Comparison of ENCODE assay signal across 9 cellular contexts in the genomic region with DNA sequence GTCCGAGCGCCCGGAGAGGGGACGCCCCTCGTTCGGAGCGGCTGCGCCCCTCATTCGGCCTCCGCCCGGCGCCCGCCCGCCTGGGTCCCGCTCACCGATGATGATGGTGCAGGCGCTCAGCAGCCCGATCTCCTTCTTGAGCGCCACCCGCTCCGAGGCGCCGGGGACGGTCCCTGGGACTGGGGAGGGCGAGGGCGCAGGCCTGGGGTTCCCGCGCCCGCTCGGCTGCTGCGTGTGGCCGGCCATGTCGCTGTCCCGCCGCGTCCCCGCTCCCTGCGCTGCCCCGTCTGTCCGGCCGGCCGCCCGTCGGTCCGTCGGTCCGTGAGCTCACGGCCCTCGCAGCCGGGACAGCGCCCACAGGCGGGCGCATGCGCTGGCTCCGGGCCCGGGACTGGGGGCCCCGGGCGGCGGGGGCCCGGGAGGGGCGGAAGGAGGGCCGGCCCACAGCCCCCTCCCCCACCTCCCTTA. TPM values are rescaled to one million over a fixed set of nuclear protein-coding genes. Genes with fewer than 3 reads are reported as not detected.
DNase-seq lines count a peak whose midpoint lies in the region; ATAC-seq, FAIRE-seq and TF ChIP-seq lines count a peak whose summit lies in the region.
"Had no signal": no experiment of that assay in that cellular context is flagged by ENCODE, and none has a peak within 500 bp of the region (broad histone marks: within the 10 kb centered on the region; RNA-seq: fewer than 3 reads in every experiment).

A gene (minus strand): TSS at position 393 of the 468 bp plus-strand sequence. CDS start 147 bp downstream, at position 246.

- no peak within 1 kb of the TSS for H3K27ac Mint-ChIP-seq in brain
- H3K27ac Mint-ChIP-seq in stimulated activated naive CD8-positive, alpha-beta T cell treated with anti-CD3 and anti-CD28 coated beads, Interleukin-15, amount 100 ng/mL, for 72 hours = no peak within 1 kb of the TSS

- H3K4me2 ChIP-seq in HepG2 (ENCODE audit: low read depth, low read length) = peak within 1 kb of the TSS; percentile 65

- TF ChIP-seq EP300 in HepG2 (IDR thresholded peaks at IDR 0.05; ENCODE audit: low read depth in 2 of 2, low read length in 2 of 2) (no peak), HepG2 (CRISPR knock-in tag; IDR thresholded peaks at IDR 0.05; ENCODE audit: borderline replicate concordance) (no peak)

- H3K9ac ChIP-seq in HepG2 (ENCODE audit: insufficient read depth, low read depth, low read length) = no peak within 1 kb of the TSS

- no peaks in the 10 kb centered on the region for H4K20me1 ChIP-seq in HepG2 (ENCODE audit: insufficient read depth, low read length)

- DNase-seq in NOMO-1 treated with DMSO at 0.1 percent for 48 hours (lab: John Stamatoyannopoulos, UW; ENCODE audit: unreplicated experiment) (peak; percentile 11), NOMO-1 (lab: John Stamatoyannopoulos, UW; ENCODE audit: unreplicated experiment in 2 of 2) (no peak), HepG2 (ENCODE audit: low spot score) (no peak), NCI-H1417 (lab: John Stamatoyannopoulos, UW) (no peak), sciatic nerve (ENCODE audit: low spot score) (no peak)
- DNase-seq in stimulated activated naive CD8-positive, alpha-beta T cell treated with anti-CD3 and anti-CD28 coated beads, Interleukin-15, amount 100 ng/mL, for 72 hours = no peak
- DNase-seq: SHP77 had no signal

- H3K27ac ChIP-seq in HepG2 (ENCODE audit: extremely low read length, insufficient read depth, low read length) = no peak within 1 kb of the TSS

- in situ Hi-C loops in HepG2 (cut with HindIII; ENCODE audit: extremely low pct_ligation_motif_present, low pct_unique_long_range_greater_than_20kb) = no loop called here

- no TSS peak for BruUV-seq in HepG2 (replicated peaks; lab: Mats Ljungman, UMichigan)

- TF ChIP-seq POLR2A in HepG2 (IDR thresholded peaks at IDR 0.05; ENCODE audit: insufficient read depth in 1 of 2, low read depth in 2 of 2, low read length in 2 of 2) = no peak

- ATAC-seq in HepG2 (no peak), GM21526 (IDR thresholded peaks at IDR 0.05; ENCODE audit: low FRiP score, unreplicated experiment) (no peak), sciatic nerve (no peak)
- peak; percentile 29 for ATAC-seq in stimulated activated naive CD8-positive, alpha-beta T cell treated with anti-CD3 and anti-CD28 coated beads, Interleukin-15, amount 100 ng/mL, for 72 hours

- H3K79me2 ChIP-seq in HepG2 (ENCODE audit: insufficient read depth, low read length) = no peaks in the 10 kb centered on the region

- H3K4me3 ChIP-seq in HepG2 (replicated peaks in 1 of 3; ENCODE audit: insufficient read depth in 1 of 3, low read depth in 2 of 3, low read length in 3 of 3) = peak within 1 kb of the TSS in 1 of 3 experiments; percentile 44; a peak in 1 of 6 replicates

- H3K9me3 Mint-ChIP-seq in brain = peaks cover 25 to 39% (median 31%) of the 10 kb centered on the region in 5 experiments
- peaks cover 18% of the 10 kb centered on the region in 2 donors for H3K9me3 Mint-ChIP-seq in stimulated activated naive CD8-positive, alpha-beta T cell treated with anti-CD3 and anti-CD28 coated beads, Interleukin-15, amount 100 ng/mL, for 72 hours

- H3K36me3 ChIP-seq in HepG2 (replicated peaks in 1 of 2; ENCODE audit: control insufficient read depth in 1 of 2, insufficient read depth in 2 of 2, low read length in 2 of 2) = no peaks in the 10 kb centered on the region

- H3K4me3 Mint-ChIP-seq in brain = peak within 1 kb of the TSS; percentile 30 to 80 (median 69)
- peak within 1 kb of the TSS; percentile 71 to 81 for H3K4me3 Mint-ChIP-seq in stimulated activated naive CD8-positive, alpha-beta T cell treated with anti-CD3 and anti-CD28 coated beads, Interleukin-15, amount 100 ng/mL, for 72 hours

- peaks cover 87% of the 10 kb centered on the region for H3K27me3 Mint-ChIP-seq in brain
- H3K27me3 Mint-ChIP-seq in stimulated activated naive CD8-positive, alpha-beta T cell treated with anti-CD3 and anti-CD28 coated beads, Interleukin-15, amount 100 ng/mL, for 72 hours = peaks cover 78% of the 10 kb centered on the region

- H3K36me3 Mint-ChIP-seq in brain = peaks cover 12% of the 10 kb centered on the region

- CTCF ChIA-PET in HepG2 (lab: Yijun Ruan, JAX; ENCODE audit: low intra/inter-chr PET ratio, low total read pairs) = no interaction called here

- H2AFZ ChIP-seq in HepG2 (ENCODE audit: low read length) = no peak within 1 kb of the TSS

- H3K4me1 ChIP-seq in HepG2 (ENCODE audit: insufficient read depth, low read length) = peaks cover 54% of the 10 kb centered on the region

- TF ChIP-seq CTCF in brain (conservative IDR thresholded peaks at IDR 0.05) (no peak), HepG2 (CRISPR knock-in tag; IDR thresholded peaks at IDR 0.05) (no peak)

- 85% methylated on average over 41 of the region's 62 CpGs for WGBS in HepG2 (ENCODE audit: low lambda C conversion rate)

- H3K27me3 ChIP-seq in HepG2 (ENCODE audit: control insufficient read depth in 1 of 2, insufficient read depth in 2 of 2, low read length in 2 of 2) = peaks cover 8 to 14% of the 10 kb centered on the region in 2 experiments; a peak in 4 of 5 replicates

- peaks cover 5% of the 10 kb centered on the region for H3K4me1 Mint-ChIP-seq in brain
- peaks cover 10% of the 10 kb centered on the region for H3K4me1 Mint-ChIP-seq in stimulated activated naive CD8-positive, alpha-beta T cell treated with anti-CD3 and anti-CD28 coated beads, Interleukin-15, amount 100 ng/mL, for 72 hours

- POLR2A ChIA-PET in HepG2 (lab: Yijun Ruan, JAX) = no interaction called here

- no peak for FAIRE-seq in HepG2 (lab: Jason Lieb, UNC)

- H3K9me3 ChIP-seq in HepG2 (ENCODE audit: low read length) = peaks cover 20% of the 10 kb centered on the region

- no peak for TF ChIP-seq RAD21 in HepG2 (CRISPR knock-in tag; IDR thresholded peaks at IDR 0.05)

- intact Hi-C loops in HepG2 (cut with micrococcal nuclease; ENCODE audit: unreplicated experiment) = no loop called here
- intact Hi-C loops in sciatic nerve (cut with DNase I) = no loop called here

TF ChIP-seq in HepG2, 621 proteins besides CTCF, POLR2A, EP300 and RAD21:
- peak; percentile 13; the same call in 1 of the 2 replicates for TF ChIP-seq HOXA3 (CRISPR knock-in tag; IDR thresholded peaks at IDR 0.05)
- TF ChIP-seq, protein P1, sequence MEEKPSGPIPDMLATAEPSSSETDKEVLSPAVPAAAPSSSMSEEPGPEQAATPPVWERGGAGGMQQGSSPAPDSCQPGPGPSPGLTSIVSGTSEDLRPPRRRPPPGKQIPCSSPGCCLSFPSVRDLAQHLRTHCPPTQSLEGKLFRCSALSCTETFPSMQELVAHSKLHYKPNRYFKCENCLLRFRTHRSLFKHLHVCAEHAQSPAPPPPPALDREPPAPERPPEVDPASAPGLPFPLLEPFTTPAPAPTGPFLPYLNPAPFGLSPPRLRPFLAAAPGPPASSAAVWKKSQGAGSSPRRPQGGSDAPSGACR (CRISPR knock-in tag; IDR thresholded peaks at IDR 0.05) = no peak
TF ChIP-seq in HepG2: peak in this region for 1.

RNA-seq across cellular contexts. Expression of the gene that starts here (rescaled TPM):
- polyA plus RNA-seq in brain (ENCODE audit: insufficient read depth, low read depth, low replicate concordance) = 4.7 TPM
- total RNA-seq in HepG2 (2016; rRNA removed; fragmentation: Illumina TruSeq; extraction: Trizol) = 0.41 and 2.2 TPM in 2 replicates
- 2.6 and 2.7 TPM in 2 replicates for total RNA-seq in HepG2 (2016; cell fraction: cytosol; rRNA removed; fragmentation: Illumina TruSeq; extraction: Trizol; ENCODE audit: low read depth)
- total RNA-seq in HepG2 (2016; cell fraction: insoluble cytoplasmic fraction; rRNA removed; fragmentation: Illumina TruSeq; extraction: Trizol) = 0.51 and 1.7 TPM in 2 replicates
- 1.5 and 1.7 TPM in 2 replicates for total RNA-seq in HepG2 (2016; cell fraction: membrane; rRNA removed; fragmentation: Illumina TruSeq; extraction: Trizol)
- total RNA-seq in HepG2 (2016; cell fraction: nucleus; rRNA removed; fragmentation: Illumina TruSeq; extraction: Trizol) = 1.7 and 2.4 TPM in 2 replicates
- polyA plus RNA-seq in HepG2 (2011; rRNA removed) = 1.1 TPM in 2 replicates
- 0.85 and 1.0 TPM in 2 replicates for polyA plus RNA-seq in HepG2 (2011; cell fraction: cytosol; rRNA removed)
- polyA plus RNA-seq in HepG2 (2011; cell fraction: nucleus; rRNA removed) = 4.6 and 6.0 TPM in 2 replicates
- polyA plus RNA-seq in HepG2 (2012) = 0.63 and 0.66 TPM in 2 replicates
- 2.1 and 2.7 TPM in 2 replicates for polyA plus RNA-seq in HepG2 (2016; cell fraction: cytosol; fragmentation: Illumina TruSeq; extraction: Trizol; ENCODE audit: low read depth)
- 1.1 and 1.2 TPM in 2 replicates for polyA plus RNA-seq in HepG2 (2016; cell fraction: insoluble cytoplasmic fraction; fragmentation: Illumina TruSeq; extraction: Trizol; ENCODE audit: low read depth)
- polyA plus RNA-seq in HepG2 (2016; cell fraction: membrane; fragmentation: Illumina TruSeq; extraction: Trizol; ENCODE audit: low read depth) = 2.4 and 2.6 TPM in 2 replicates
- polyA plus RNA-seq in HepG2 (2016; cell fraction: nucleus; fragmentation: Illumina TruSeq; extraction: Trizol; ENCODE audit: insufficient read depth, low read depth) = 5.9 and 6.0 TPM in 2 replicates
- polyA minus RNA-seq in HepG2 (2011; rRNA and poly(A)+ RNA removed; ENCODE audit: low replicate concordance) = 1.7 TPM in 1 of 2 replicates, not detected in the other
- polyA minus RNA-seq in HepG2 (2011; cell fraction: cytosol; rRNA and poly(A)+ RNA removed) = 0.35 and 0.40 TPM in 2 replicates
- polyA minus RNA-seq in HepG2 (2011; cell fraction: nucleus; rRNA and poly(A)+ RNA removed) = 0.62 and 0.64 TPM in 2 replicates
- total RNA-seq in sciatic nerve = 9.0 TPM
